In genomic region chr12:92538970-92539749, GRCh38 we compare ENCODE assay signal across 8 cellular contexts.
DNase-seq lines count a peak whose midpoint lies in the region; ATAC-seq and TF ChIP-seq lines count a peak whose summit lies in the region.

No MANE protein-coding gene starts in this region.

- ATAC-seq in DND-41 (ENCODE audit: insufficient read depth, low read depth) (peak; percentile 72), GM21381 (IDR thresholded peaks at IDR 0.05; ENCODE audit: unreplicated experiment) (peak; percentile 47), left lung (peak; percentile 68)

- H2AFZ ChIP-seq in DND-41 (ENCODE audit: low read depth, low read length) = no peak overlapping the region

- DNase-seq in DND-41 (peak; percentile 81), KG1 (lab: John Stamatoyannopoulos, UW) (peak; percentile 61), left lung (no peak), DMS79 treated with DMSO at 0.1 percent for 48 hours (lab: John Stamatoyannopoulos, UW) (no peak), Peyer's patch (no peak), amygdala (lab: John Stamatoyannopoulos, UW) (no peak)

- TF ChIP-seq CTCF in DND-41 (IDR thresholded peaks at IDR 0.05; ENCODE audit: borderline replicate concordance, extremely low read depth, low read length, poor library complexity, severe bottlenecking) (no peak), left lung (IDR thresholded peaks at IDR 0.05) (no peak), Peyer's patch (IDR thresholded peaks at IDR 0.05) (no peak)

- H3K4me1 Mint-ChIP-seq in activated naive CD8-positive, alpha-beta T cell (ENCODE audit: low read depth) = peaks cover 49% of the 10 kb centered on the region

- no peaks in the 10 kb centered on the region for H3K79me2 ChIP-seq in DND-41 (ENCODE audit: insufficient read depth, low read length)

- H3K4me3 ChIP-seq in DND-41 (ENCODE audit: low read depth in 1 of 2, low read length in 2 of 2) = no peak overlapping the region; a peak in 1 of 4 replicates
- no peak overlapping the region for H3K4me3 ChIP-seq in left lung
- H3K4me3 ChIP-seq in Peyer's patch = no peak overlapping the region

- H3K4me1 ChIP-seq in DND-41 (ENCODE audit: insufficient read depth, low read length) (peaks cover 56% of the 10 kb centered on the region), left lung (peaks cover 0 to 47% of the 10 kb centered on the region in 2 donors), Peyer's patch (peaks cover 0 to 36% (median 10%) of the 10 kb centered on the region in 4 donors)

- no peaks in the 10 kb centered on the region for H3K27me3 Mint-ChIP-seq in activated naive CD8-positive, alpha-beta T cell

- H3K9ac ChIP-seq in DND-41 (ENCODE audit: low read depth, low read length) = peak overlapping the region; percentile 12; the same call in 1 of the 2 replicates

- H3K27ac Mint-ChIP-seq in activated naive CD8-positive, alpha-beta T cell = peak overlapping the region; percentile 94

- no peak for TF ChIP-seq POLR2A in Peyer's patch (IDR thresholded peaks at IDR 0.05)

- H3K27ac ChIP-seq in DND-41 (ENCODE audit: low read length) = peak overlapping the region; percentile 72
- peak overlapping the region in 1 of 2 donors; percentile 51 for H3K27ac ChIP-seq in left lung
- peak overlapping the region in 2 of 4 donors; percentile 6 to 62 for H3K27ac ChIP-seq in Peyer's patch

- intact Hi-C loops in left lung (cut with DNase I) = no loop called here

- H3K9me3 Mint-ChIP-seq in activated naive CD8-positive, alpha-beta T cell (ENCODE audit: low read depth) = no peaks in the 10 kb centered on the region

- no peaks in the 10 kb centered on the region for H3K27me3 ChIP-seq in DND-41 (ENCODE audit: insufficient read depth, low read length, poor library complexity)
- H3K27me3 ChIP-seq in left lung = no peaks in the 10 kb centered on the region
- H3K27me3 ChIP-seq in Peyer's patch = no peaks in the 10 kb centered on the region

- peak overlapping the region; percentile 61 for H3K4me3 Mint-ChIP-seq in activated naive CD8-positive, alpha-beta T cell

- H3K36me3 ChIP-seq in DND-41 (ENCODE audit: insufficient read depth, low read length) (no peaks in the 10 kb centered on the region), left lung (no peaks in the 10 kb centered on the region), Peyer's patch (no peaks in the 10 kb centered on the region)

- no peaks in the 10 kb centered on the region for H4K20me1 ChIP-seq in DND-41 (ENCODE audit: insufficient read depth, low read length)

- no peaks in the 10 kb centered on the region for H3K36me3 Mint-ChIP-seq in activated naive CD8-positive, alpha-beta T cell

- H3K4me2 ChIP-seq in DND-41 (ENCODE audit: insufficient read depth, low read length) = peak overlapping the region; percentile 27

- H3K9me3 ChIP-seq in DND-41 (ENCODE audit: insufficient read depth, low read length, severe bottlenecking) (no peaks in the 10 kb centered on the region), left lung (no peaks in the 10 kb centered on the region), Peyer's patch (no peaks in the 10 kb centered on the region)

Comparison
In these comparisons a context has a peak if more than half of its experiments do, and no peak if none do; other contexts are left out.
1. DNase-seq: peak in DND-41 (single experiment) and KG1 (single experiment); none in left lung (0 of 2), DMS79 treated with DMSO at 0.1 percent for 48 hours (single experiment), Peyer's patch (0 of 3) and amygdala (0 of 56).
2. Peak in every context shown above with its lines, with median percentiles within 50 percentile points of each other: ATAC-seq.